Comparison of ENCODE assay signal across 38 cellular contexts in the genomic region with DNA sequence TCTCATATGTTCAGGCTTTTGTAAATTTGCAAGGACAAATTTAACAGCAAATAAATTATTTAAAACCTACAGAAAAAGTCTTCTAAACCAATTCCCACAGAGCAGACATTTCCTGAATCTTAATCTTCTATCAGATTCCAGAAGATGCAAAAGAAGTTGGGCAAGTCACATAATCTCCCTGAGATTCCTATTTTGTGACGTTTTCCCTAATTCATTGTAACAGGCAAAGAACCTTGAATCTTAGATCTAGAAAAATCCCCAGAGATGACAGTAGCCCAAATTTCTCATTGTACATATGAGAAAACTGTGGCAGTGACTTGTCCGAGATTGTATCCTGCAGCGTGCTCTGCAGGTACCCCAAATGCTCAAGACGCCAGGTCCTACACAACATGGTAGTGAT. TPM values are rescaled to one million over a fixed set of nuclear protein-coding genes. Genes with fewer than 3 reads are reported as not detected.
"Had no signal": no experiment of that assay in that cellular context is flagged by ENCODE, and none has a peak within 500 bp of the region (broad histone marks: within the 10 kb centered on the region; RNA-seq: fewer than 3 reads in every experiment).

No MANE protein-coding gene starts in this region.

- H3K27me3 ChIP-seq: MG63 had no signal

- H3K9me3 ChIP-seq: MG63 had no signal

- DNase-seq: Karpas-422, Kasumi-1, KG1, MG63, MM.1S, MV-4-11, NCI-H1048, NCI-H1092, NCI-H1092 treated with DMSO at 0.1 percent for 48 hours, NCI-H1105, NCI-H1105 treated with DMSO at 0.1 percent for 48 hours, NCI-H1417, NCI-H1417 treated with DMSO at 0.1 percent for 48 hours, NCI-H1436, NCI-H1436 treated with DMSO at 0.1 percent for 48 hours, NCI-H146, NCI-H1694, NCI-H1694 treated with DMSO at 0.1 percent for 48 hours, NCI-H187, NCI-H187 treated with DMSO at 0.1 percent for 48 hours, NCI-H1930, NCI-H2029, NCI-H2029 treated with DMSO at 0.1 percent for 48 hours, NCI-H2081, NCI-H2081 treated with DMSO at 0.1 percent for 48 hours, NCI-H2107, NCI-H2171, NCI-H2227 treated with DMSO at 0.1 percent for 48 hours, NCI-H226, NCI-H345, NCI-H446, NCI-H446 treated with DMSO at 0.1 percent for 48 hours, NCI-H510A had no signal

- H3K36me3 ChIP-seq: MG63 had no signal

- H3K4me3 ChIP-seq: MG63 had no signal

- H3K9ac ChIP-seq: KMS-11 had no signal

- H3K27ac ChIP-seq: KMS-11 had no signal

- H3K4me2 ChIP-seq: KMS-11 had no signal

RNA-seq across cellular contexts. Expression of gene ITPRID1, which starts 4.9 kb away (rescaled TPM):
- total RNA-seq: LHCN-M2, M059J, MCF 10A, NCI-H460 had no signal
